ENCODE assay signal across 21 cellular contexts in the genomic region with DNA sequence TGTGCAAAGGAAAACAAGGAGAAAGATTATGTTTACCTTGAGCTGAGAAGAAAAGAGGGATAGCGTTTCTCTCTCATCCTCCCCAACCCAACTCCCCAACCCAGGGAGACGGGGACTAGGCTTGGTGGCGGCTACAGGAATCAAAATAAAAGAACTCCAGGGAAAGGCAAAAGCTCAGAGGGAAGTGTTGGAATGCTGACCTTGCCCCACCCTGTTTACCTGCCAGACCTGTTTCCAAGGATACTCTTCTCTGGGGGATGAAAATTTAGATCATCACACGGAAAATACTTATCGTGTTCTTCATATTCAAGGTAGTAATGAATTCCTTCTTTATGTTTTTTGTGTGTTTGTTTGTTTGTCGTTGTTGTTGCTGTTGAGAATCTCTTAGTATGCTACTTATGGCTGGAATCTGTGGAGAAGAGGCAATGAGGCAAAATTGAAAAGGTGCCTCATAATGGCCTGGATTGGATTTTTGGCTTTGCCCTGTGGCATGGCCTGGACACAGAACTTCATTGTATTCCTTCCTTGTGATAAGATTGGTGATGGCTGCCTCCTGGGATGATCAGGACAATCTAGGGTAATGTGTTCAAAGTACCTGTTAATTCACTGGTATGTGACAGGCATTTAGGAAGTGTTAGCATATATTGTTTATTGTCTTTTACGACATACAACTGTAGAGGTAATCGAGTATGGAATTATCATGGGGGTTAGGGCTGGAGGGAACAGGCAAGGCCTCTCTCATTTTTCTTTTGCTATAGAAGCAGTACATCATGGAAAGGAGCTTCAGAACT. TPM values are rescaled to one million over a fixed set of nuclear protein-coding genes. Genes with fewer than 3 reads are reported as not detected.
DNase-seq lines count a peak whose midpoint lies in the region; ATAC-seq and TF ChIP-seq lines count a peak whose summit lies in the region.
"Had no signal": no experiment of that assay in that cellular context is flagged by ENCODE, and none has a peak within 500 bp of the region (broad histone marks: within the 10 kb centered on the region; RNA-seq: fewer than 3 reads in every experiment).

No MANE protein-coding gene starts in this region.

- H3K9me2 ChIP-seq in PC-3 (replicated peaks; ENCODE audit: low read length): no peaks in the 10 kb centered on the region

- H3K4me3 ChIP-seq in PC-3 (ENCODE audit: low read length) (no peak overlapping the region), trophoblast cell (ENCODE audit: low read depth, low read length) (no peak overlapping the region)
- H3K4me3 ChIP-seq: MG63 had no signal

- H2AFZ ChIP-seq in PC-3 (ENCODE audit: low read length): no peak overlapping the region
- H2AFZ ChIP-seq in trophoblast cell (ENCODE audit: insufficient read depth, low read length, poor library complexity): no peak overlapping the region

- no peak overlapping the region for H3K18ac ChIP-seq in trophoblast cell (ENCODE audit: low read length)

- H3K79me2 ChIP-seq in PC-3 (ENCODE audit: low read length) (no peaks in the 10 kb centered on the region), trophoblast cell (ENCODE audit: control insufficient read depth, insufficient read depth, low read length, poor library complexity) (no peaks in the 10 kb centered on the region)

- no peaks in the 10 kb centered on the region for H3K36me3 Mint-ChIP-seq in HFFc6 (ENCODE audit: low read depth)
- no peaks in the 10 kb centered on the region for H3K36me3 Mint-ChIP-seq in stimulated activated effector memory CD8-positive, alpha-beta T cell treated with anti-CD3 and anti-CD28 coated beads, Interleukin-12 subunit alpha, Interleukin-12 subunit beta, amount 100 ng/mL, for 72 hours
- H3K36me3 Mint-ChIP-seq in activated naive CD4-positive, alpha-beta T cell treated with anti-CD3 and anti-CD28 coated beads, Interleukin-2, amount 50 U/mL, for 72 hours: no peaks in the 10 kb centered on the region
- H3K36me3 Mint-ChIP-seq: CD4-positive, CD25-positive, alpha-beta regulatory T cell had no signal

- peaks cover 11% of the 10 kb centered on the region for H3K4me1 ChIP-seq in PC-3 (ENCODE audit: insufficient read depth, low read length)
- H3K4me1 ChIP-seq in foreskin keratinocyte: no peaks in the 10 kb centered on the region
- H3K4me1 ChIP-seq in trophoblast cell (ENCODE audit: control insufficient read depth in 1 of 2, insufficient read depth in 2 of 2, low read length in 2 of 2): no peaks in the 10 kb centered on the region
- H3K4me1 ChIP-seq: BE2C had no signal

- no peak overlapping the region for H2BK12ac ChIP-seq in trophoblast cell (ENCODE audit: low read length)

- ATAC-seq in PC-3 (0 out of 2 replicates have a peak, but pooled peaks have one; percentile 24), foreskin keratinocyte (peak; percentile 29), GM21447 (IDR thresholded peaks at IDR 0.05; ENCODE audit: unreplicated experiment) (no peak)
- ATAC-seq in stimulated activated effector memory CD8-positive, alpha-beta T cell treated with anti-CD3 and anti-CD28 coated beads, Interleukin-12 subunit alpha, Interleukin-12 subunit beta, amount 100 ng/mL, for 72 hours: no peak
- ATAC-seq in activated naive CD4-positive, alpha-beta T cell treated with anti-CD3 and anti-CD28 coated beads, Interleukin-2, amount 50 U/mL, for 72 hours: no peak
- ATAC-seq: SK-N-SH treated with all-trans-retinoic acid at 6 μM for 48 hours had no signal

- no peak overlapping the region for H3K27ac ChIP-seq in PC-3 (ENCODE audit: low read length)
- no peak overlapping the region for H3K27ac ChIP-seq in foreskin keratinocyte
- H3K27ac ChIP-seq in trophoblast cell (ENCODE audit: low read depth, low read length): no peak overlapping the region

- CTCF ChIA-PET in PC-3 (lab: Charles Lee): no interaction called here

- H3K4ac ChIP-seq in trophoblast cell (ENCODE audit: low read depth, low read length): no peak overlapping the region

- no peaks in the 10 kb centered on the region for H4K20me1 ChIP-seq in PC-3 (ENCODE audit: low read length)

- H2BK5ac ChIP-seq in trophoblast cell (ENCODE audit: low read depth, low read length, poor library complexity): no peak overlapping the region

- peaks cover 21% of the 10 kb centered on the region for H3K27me3 Mint-ChIP-seq in HFFc6 (ENCODE audit: insufficient read depth)
- H3K27me3 Mint-ChIP-seq: CD4-positive, CD25-positive, alpha-beta regulatory T cell had no signal

- H3K14ac ChIP-seq in trophoblast cell (ENCODE audit: low read length): no peak overlapping the region

- no peaks in the 10 kb centered on the region for H3K9me3 ChIP-seq in PC-3 (ENCODE audit: low read length)
- no peaks in the 10 kb centered on the region for H3K9me3 ChIP-seq in trophoblast cell (ENCODE audit: insufficient read depth, low read depth, low read length)
- H3K9me3 ChIP-seq: BE2C, MG63 had no signal

- BruUV-seq in PC-3 (replicated peaks; lab: Mats Ljungman, UMichigan): no TSS peak

- intact Hi-C loops in PC-3 (cut with micrococcal nuclease): no loop called here

- no CpG with 5 or more reads among the region's 8 CpGs for WGBS in trophoblast cell (ENCODE audit: extremely low coverage, insufficient coverage, insufficient read length)

- no peaks in the 10 kb centered on the region for H3K79me1 ChIP-seq in trophoblast cell (ENCODE audit: low read length)

- POLR2A ChIA-PET in PC-3 (lab: Charles Lee; ENCODE audit: unreplicated experiment): no interaction called here

- no peak overlapping the region for H4K8ac ChIP-seq in trophoblast cell (ENCODE audit: low read depth, low read length)

- no peaks in the 10 kb centered on the region for H3K27me3 ChIP-seq in PC-3 (ENCODE audit: low read length)
- peaks cover 9% of the 10 kb centered on the region for H3K27me3 ChIP-seq in foreskin keratinocyte
- H3K27me3 ChIP-seq in trophoblast cell (ENCODE audit: insufficient read depth, low read length): no peaks in the 10 kb centered on the region
- H3K27me3 ChIP-seq: BE2C, MG63 had no signal

- H3K9ac ChIP-seq in PC-3 (ENCODE audit: low read length): no peak overlapping the region
- no peak overlapping the region for H3K9ac ChIP-seq in trophoblast cell (ENCODE audit: low read length)

- no peak overlapping the region for H3K27ac Mint-ChIP-seq in HFFc6
- no peak overlapping the region for H3K27ac Mint-ChIP-seq in stimulated activated effector memory CD8-positive, alpha-beta T cell treated with anti-CD3 and anti-CD28 coated beads, Interleukin-12 subunit alpha, Interleukin-12 subunit beta, amount 100 ng/mL, for 72 hours
- H3K27ac Mint-ChIP-seq in activated naive CD4-positive, alpha-beta T cell treated with anti-CD3 and anti-CD28 coated beads, Interleukin-2, amount 50 U/mL, for 72 hours: no peak overlapping the region
- H3K27ac Mint-ChIP-seq: CD4-positive, CD25-positive, alpha-beta regulatory T cell had no signal

- H3F3A ChIP-seq in PC-3 (ENCODE audit: low read length, unreplicated experiment): no peaks in the 10 kb centered on the region

- no peak overlapping the region for H3K4me3 Mint-ChIP-seq in HFFc6
- H3K4me3 Mint-ChIP-seq in stimulated activated effector memory CD8-positive, alpha-beta T cell treated with anti-CD3 and anti-CD28 coated beads, Interleukin-12 subunit alpha, Interleukin-12 subunit beta, amount 100 ng/mL, for 72 hours: no peak overlapping the region
- H3K4me3 Mint-ChIP-seq: CD4-positive, CD25-positive, alpha-beta regulatory T cell had no signal

- no peak overlapping the region for H2BK120ac ChIP-seq in trophoblast cell (ENCODE audit: insufficient read depth, low read length, poor library complexity)

- no peak overlapping the region for H4K12ac ChIP-seq in trophoblast cell (ENCODE audit: low read depth, low read length)

- no peak overlapping the region for H2AK5ac ChIP-seq in trophoblast cell (ENCODE audit: low read length)

- H3K4me2 ChIP-seq in PC-3 (ENCODE audit: low read length): no peak overlapping the region
- H3K4me2 ChIP-seq in trophoblast cell (ENCODE audit: low read length): no peak overlapping the region

- H3K4me1 Mint-ChIP-seq in HFFc6 (ENCODE audit: low read depth): no peaks in the 10 kb centered on the region
- H3K4me1 Mint-ChIP-seq in stimulated activated effector memory CD8-positive, alpha-beta T cell treated with anti-CD3 and anti-CD28 coated beads, Interleukin-12 subunit alpha, Interleukin-12 subunit beta, amount 100 ng/mL, for 72 hours: peaks cover 12% of the 10 kb centered on the region

- no peak for TF ChIP-seq CTCF in PC-3 (conservative IDR thresholded peaks at IDR 0.05; ENCODE audit: low read depth, low read length)
- no peak for TF ChIP-seq CTCF in foreskin keratinocyte (conservative IDR thresholded peaks at IDR 0.05)
- TF ChIP-seq CTCF in HFFc6 (IDR thresholded peaks at IDR 0.05): no peak

- no peaks in the 10 kb centered on the region for H3K36me3 ChIP-seq in PC-3 (ENCODE audit: low read depth, low read length)
- no peaks in the 10 kb centered on the region for H3K36me3 ChIP-seq in trophoblast cell (ENCODE audit: control insufficient read depth in 1 of 2, insufficient read depth in 2 of 2, low read length in 2 of 2)
- H3K36me3 ChIP-seq: BE2C, MG63 had no signal

- peak; percentile 37 for DNase-seq in ELF-1 (ENCODE audit: low read depth, low spot score)
- DNase-seq in PC-3: peak; percentile 46
- DNase-seq in foreskin keratinocyte: no peak
- peak; percentile 31 to 86 for DNase-seq in trophoblast cell
- no peak for DNase-seq in HFFc6
- DNase-seq in stimulated activated effector memory CD8-positive, alpha-beta T cell treated with anti-CD3 and anti-CD28 coated beads, Interleukin-12 subunit alpha, Interleukin-12 subunit beta, amount 100 ng/mL, for 72 hours (ENCODE audit: low spot score in 2 of 2): no peak
- DNase-seq in activated naive CD4-positive, alpha-beta T cell treated with anti-CD3 and anti-CD28 coated beads, Interleukin-2, amount 50 U/mL, for 72 hours (ENCODE audit: low spot score in 2 of 2): no peak
- DNase-seq: BE2C; CD4-positive, CD25-positive, alpha-beta regulatory T cell; DMS53; EL; IMR-90; Karpas-422; MG63; NCI-H1092 treated with DMSO at 0.1 percent for 48 hours; NCI-H2081 treated with DMSO at 0.1 percent for 48 hours; NCI-H510A treated with DMSO at 0.1 percent for 48 hours; NCI-H774; SHP77 treated with DMSO at 0.1 percent for 48 hours had no signal

- no peak overlapping the region for H4K91ac ChIP-seq in trophoblast cell (ENCODE audit: low read depth, low read length)

- H3K9me3 Mint-ChIP-seq in HFFc6: no peaks in the 10 kb centered on the region
- H3K9me3 Mint-ChIP-seq in stimulated activated effector memory CD8-positive, alpha-beta T cell treated with anti-CD3 and anti-CD28 coated beads, Interleukin-12 subunit alpha, Interleukin-12 subunit beta, amount 100 ng/mL, for 72 hours: no peaks in the 10 kb centered on the region
- no peaks in the 10 kb centered on the region for H3K9me3 Mint-ChIP-seq in activated naive CD4-positive, alpha-beta T cell treated with anti-CD3 and anti-CD28 coated beads, Interleukin-2, amount 50 U/mL, for 72 hours

- no peak overlapping the region for H3K23ac ChIP-seq in trophoblast cell (ENCODE audit: low read length)

RNA-seq across cellular contexts. Expression of a gene that starts 11.1 kb away (rescaled TPM):
- 1.1 and 1.2 TPM in 2 replicates for total RNA-seq in PC-3 (2014; rRNA removed)
- total RNA-seq in foreskin keratinocyte: 0.24 and 0.42 TPM in 2 replicates
- polyA plus RNA-seq in foreskin keratinocyte: 0.17 and 0.69 TPM in 2 replicates
- 0.26 and 0.31 TPM in 2 replicates for polyA plus RNA-seq in trophoblast cell (2013)
- total RNA-seq in HFFc6 (2021; fragmentation: NEBNext Ultra II Directional; extraction: Animal tissue kit (Norgen Biotek cat#: 25700)): not detected
- 10 to 100 TPM in 1 of 2 donors, 1 to 10 TPM in 1; 1.0 to 21.0 TPM for total RNA-seq in activated naive CD4-positive, alpha-beta T cell treated with anti-CD3 and anti-CD28 coated beads, Interleukin-2, amount 50 U/mL, for 72 hours
- total RNA-seq: IMR-90 had no signal

Comparison
In these comparisons a context has a peak if more than half of its experiments do, and no peak if none do; other contexts are left out.
1. DNase-seq: peak in ELF-1 (single experiment), PC-3 (single experiment) and trophoblast cell (2 of 2); none in foreskin keratinocyte (0 of 2), HFFc6 (single experiment), stimulated activated effector memory CD8-positive, alpha-beta T cell treated with anti-CD3 and anti-CD28 coated beads, Interleukin-12 subunit alpha, Interleukin-12 subunit beta, amount 100 ng/mL, for 72 hours (0 of 2) and activated naive CD4-positive, alpha-beta T cell treated with anti-CD3 and anti-CD28 coated beads, Interleukin-2, amount 50 U/mL, for 72 hours (0 of 2).
2. ATAC-seq: peak in PC-3 (single experiment) and foreskin keratinocyte (single experiment); none in stimulated activated effector memory CD8-positive, alpha-beta T cell treated with anti-CD3 and anti-CD28 coated beads, Interleukin-12 subunit alpha, Interleukin-12 subunit beta, amount 100 ng/mL, for 72 hours (single experiment), GM21447 (single experiment) and activated naive CD4-positive, alpha-beta T cell treated with anti-CD3 and anti-CD28 coated beads, Interleukin-2, amount 50 U/mL, for 72 hours (0 of 2).